Comparison of ENCODE assay signal across 1 cellular context in the genomic region with DNA sequence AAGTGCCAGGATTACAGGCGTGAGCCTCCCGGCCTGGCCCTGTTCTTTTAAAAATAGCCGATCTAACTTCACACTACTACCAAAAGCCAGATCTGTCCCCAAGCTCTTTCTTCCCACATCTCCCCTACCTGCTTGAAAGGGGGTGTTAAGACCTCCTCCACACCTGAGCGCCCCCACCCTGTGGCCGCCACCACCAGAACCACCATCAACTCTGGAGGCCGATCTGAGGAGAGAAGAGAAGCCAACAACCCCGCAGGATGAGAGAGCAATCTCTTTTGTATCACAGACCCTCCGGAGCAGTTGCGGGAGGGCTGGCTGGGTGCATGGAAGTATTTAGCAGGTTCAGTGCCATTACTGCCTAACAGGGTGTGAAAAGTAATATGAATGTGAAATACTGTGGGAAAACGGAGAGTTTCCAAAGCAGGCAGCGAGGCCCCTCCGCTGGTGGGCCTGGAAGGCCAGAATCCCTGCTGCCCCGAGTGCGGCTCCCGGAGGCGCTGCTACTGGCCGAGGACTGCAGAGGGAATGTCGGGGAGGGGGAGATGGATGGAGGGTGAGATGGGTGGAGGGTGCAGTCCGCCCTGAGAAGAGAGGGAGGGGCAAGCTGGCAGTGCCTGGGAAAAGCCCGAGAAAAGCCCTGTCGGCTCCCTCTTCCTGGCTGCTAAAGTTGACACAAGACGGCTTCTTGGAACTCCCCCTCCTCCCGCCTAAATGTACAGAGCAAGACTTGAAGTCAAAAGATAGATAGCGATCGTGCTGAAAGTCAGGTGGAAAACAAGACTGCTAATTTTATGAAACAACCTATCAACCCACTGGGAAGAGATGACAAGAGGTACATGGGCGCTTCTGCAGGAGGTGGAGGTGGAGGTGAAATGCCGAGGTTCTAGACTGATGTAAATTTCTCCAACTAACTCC.
TF ChIP-seq lines count a peak whose summit lies in the region.

No MANE protein-coding gene starts in this region.

TF ChIP-seq in GM23338, 12 proteins besides CTCF, POLR2A, EP300 and RAD21 (continued from another document):
- TF ChIP-seq, protein P1, sequence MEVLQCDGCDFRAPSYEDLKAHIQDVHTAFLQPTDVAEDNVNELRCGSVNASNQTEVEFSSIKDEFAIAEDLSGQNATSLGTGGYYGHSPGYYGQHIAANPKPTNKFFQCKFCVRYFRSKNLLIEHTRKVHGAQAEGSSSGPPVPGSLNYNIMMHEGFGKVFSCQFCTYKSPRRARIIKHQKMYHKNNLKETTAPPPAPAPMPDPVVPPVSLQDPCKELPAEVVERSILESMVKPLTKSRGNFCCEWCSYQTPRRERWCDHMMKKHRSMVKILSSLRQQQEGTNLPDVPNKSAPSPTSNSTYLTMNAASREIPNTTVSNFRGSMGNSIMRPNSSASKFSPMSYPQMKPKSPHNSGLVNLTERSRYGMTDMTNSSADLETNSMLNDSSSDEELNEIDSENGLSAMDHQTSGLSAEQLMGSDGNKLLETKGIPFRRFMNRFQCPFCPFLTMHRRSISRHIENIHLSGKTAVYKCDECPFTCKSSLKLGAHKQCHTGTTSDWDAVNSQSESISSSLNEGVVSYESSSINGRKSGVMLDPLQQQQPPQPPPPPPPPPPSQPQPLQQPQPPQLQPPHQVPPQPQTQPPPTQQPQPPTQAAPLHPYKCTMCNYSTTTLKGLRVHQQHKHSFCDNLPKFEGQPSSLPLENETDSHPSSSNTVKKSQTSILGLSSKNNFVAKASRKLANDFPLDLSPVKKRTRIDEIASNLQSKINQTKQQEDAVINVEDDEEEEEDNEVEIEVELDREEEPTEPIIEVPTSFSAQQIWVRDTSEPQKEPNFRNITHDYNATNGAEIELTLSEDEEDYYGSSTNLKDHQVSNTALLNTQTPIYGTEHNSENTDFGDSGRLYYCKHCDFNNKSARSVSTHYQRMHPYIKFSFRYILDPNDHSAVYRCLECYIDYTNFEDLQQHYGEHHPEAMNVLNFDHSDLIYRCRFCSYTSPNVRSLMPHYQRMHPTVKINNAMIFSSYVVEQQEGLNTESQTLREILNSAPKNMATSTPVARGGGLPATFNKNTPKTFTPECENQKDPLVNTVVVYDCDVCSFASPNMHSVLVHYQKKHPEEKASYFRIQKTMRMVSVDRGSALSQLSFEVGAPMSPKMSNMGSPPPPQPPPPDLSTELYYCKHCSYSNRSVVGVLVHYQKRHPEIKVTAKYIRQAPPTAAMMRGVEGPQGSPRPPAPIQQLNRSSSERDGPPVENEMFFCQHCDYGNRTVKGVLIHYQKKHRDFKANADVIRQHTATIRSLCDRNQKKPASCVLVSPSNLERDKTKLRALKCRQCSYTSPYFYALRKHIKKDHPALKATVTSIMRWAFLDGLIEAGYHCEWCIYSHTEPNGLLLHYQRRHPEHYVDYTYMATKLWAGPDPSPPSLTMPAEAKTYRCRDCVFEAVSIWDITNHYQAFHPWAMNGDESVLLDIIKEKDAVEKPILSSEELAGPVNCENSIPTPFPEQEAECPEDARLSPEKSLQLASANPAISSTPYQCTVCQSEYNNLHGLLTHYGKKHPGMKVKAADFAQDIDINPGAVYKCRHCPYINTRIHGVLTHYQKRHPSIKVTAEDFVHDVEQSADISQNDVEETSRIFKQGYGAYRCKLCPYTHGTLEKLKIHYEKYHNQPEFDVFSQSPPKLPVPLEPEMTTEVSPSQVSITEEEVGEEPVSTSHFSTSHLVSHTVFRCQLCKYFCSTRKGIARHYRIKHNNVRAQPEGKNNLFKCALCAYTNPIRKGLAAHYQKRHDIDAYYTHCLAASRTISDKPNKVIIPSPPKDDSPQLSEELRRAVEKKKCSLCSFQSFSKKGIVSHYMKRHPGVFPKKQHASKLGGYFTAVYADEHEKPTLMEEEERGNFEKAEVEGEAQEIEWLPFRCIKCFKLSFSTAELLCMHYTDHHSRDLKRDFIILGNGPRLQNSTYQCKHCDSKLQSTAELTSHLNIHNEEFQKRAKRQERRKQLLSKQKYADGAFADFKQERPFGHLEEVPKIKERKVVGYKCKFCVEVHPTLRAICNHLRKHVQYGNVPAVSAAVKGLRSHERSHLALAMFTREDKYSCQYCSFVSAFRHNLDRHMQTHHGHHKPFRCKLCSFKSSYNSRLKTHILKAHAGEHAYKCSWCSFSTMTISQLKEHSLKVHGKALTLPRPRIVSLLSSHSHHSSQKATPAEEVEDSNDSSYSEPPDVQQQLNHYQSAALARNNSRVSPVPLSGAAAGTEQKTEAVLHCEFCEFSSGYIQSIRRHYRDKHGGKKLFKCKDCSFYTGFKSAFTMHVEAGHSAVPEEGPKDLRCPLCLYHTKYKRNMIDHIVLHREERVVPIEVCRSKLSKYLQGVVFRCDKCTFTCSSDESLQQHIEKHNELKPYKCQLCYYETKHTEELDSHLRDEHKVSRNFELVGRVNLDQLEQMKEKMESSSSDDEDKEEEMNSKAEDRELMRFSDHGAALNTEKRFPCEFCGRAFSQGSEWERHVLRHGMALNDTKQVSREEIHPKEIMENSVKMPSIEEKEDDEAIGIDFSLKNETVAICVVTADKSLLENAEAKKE (CRISPR knock-in tag; IDR thresholded peaks at IDR 0.05) = no peak
- TF ChIP-seq STAT1 (IDR thresholded peaks at IDR 0.05; ENCODE audit: unreplicated experiment) (no peak), ZNF331 (CRISPR knock-in tag; IDR thresholded peaks at IDR 0.05; ENCODE audit: low read depth) (no peak), CREB1 (CRISPR knock-in tag; IDR thresholded peaks at IDR 0.05; ENCODE audit: low read depth) (no peak), JUNB (IDR thresholded peaks at IDR 0.05; ENCODE audit: unreplicated experiment) (no peak), POLR2AphosphoS5 (IDR thresholded peaks at IDR 0.05; ENCODE audit: low read depth) (no peak), EZH2 (IDR thresholded peaks at IDR 0.05; ENCODE audit: low read depth, unreplicated experiment) (peak; percentile 95), ZNF114 (CRISPR knock-in tag; IDR thresholded peaks at IDR 0.05) (no peak)
- TF ChIP-seq, protein P2, sequence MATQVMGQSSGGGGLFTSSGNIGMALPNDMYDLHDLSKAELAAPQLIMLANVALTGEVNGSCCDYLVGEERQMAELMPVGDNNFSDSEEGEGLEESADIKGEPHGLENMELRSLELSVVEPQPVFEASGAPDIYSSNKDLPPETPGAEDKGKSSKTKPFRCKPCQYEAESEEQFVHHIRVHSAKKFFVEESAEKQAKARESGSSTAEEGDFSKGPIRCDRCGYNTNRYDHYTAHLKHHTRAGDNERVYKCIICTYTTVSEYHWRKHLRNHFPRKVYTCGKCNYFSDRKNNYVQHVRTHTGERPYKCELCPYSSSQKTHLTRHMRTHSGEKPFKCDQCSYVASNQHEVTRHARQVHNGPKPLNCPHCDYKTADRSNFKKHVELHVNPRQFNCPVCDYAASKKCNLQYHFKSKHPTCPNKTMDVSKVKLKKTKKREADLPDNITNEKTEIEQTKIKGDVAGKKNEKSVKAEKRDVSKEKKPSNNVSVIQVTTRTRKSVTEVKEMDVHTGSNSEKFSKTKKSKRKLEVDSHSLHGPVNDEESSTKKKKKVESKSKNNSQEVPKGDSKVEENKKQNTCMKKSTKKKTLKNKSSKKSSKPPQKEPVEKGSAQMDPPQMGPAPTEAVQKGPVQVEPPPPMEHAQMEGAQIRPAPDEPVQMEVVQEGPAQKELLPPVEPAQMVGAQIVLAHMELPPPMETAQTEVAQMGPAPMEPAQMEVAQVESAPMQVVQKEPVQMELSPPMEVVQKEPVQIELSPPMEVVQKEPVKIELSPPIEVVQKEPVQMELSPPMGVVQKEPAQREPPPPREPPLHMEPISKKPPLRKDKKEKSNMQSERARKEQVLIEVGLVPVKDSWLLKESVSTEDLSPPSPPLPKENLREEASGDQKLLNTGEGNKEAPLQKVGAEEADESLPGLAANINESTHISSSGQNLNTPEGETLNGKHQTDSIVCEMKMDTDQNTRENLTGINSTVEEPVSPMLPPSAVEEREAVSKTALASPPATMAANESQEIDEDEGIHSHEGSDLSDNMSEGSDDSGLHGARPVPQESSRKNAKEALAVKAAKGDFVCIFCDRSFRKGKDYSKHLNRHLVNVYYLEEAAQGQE (IDR thresholded peaks at IDR 0.05; ENCODE audit: unreplicated experiment) = no peak
- TF ChIP-seq, protein P3, sequence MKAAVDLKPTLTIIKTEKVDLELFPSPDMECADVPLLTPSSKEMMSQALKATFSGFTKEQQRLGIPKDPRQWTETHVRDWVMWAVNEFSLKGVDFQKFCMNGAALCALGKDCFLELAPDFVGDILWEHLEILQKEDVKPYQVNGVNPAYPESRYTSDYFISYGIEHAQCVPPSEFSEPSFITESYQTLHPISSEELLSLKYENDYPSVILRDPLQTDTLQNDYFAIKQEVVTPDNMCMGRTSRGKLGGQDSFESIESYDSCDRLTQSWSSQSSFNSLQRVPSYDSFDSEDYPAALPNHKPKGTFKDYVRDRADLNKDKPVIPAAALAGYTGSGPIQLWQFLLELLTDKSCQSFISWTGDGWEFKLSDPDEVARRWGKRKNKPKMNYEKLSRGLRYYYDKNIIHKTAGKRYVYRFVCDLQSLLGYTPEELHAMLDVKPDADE (IDR thresholded peaks at IDR 0.05) = no peak
